Comparison of ENCODE assay signal across 10 cellular contexts in genomic region chr4:183335369-183335940, GRCh38.
A peak's percentile ranks its signal among the peaks of the same experiment; 100 is the strongest.
DNase-seq lines count a peak whose midpoint lies in the region; ATAC-seq and TF ChIP-seq lines count a peak whose summit lies in the region.
"Had no signal": no experiment of that assay in that cellular context is flagged by ENCODE, and none has a peak within 500 bp of the region (broad histone marks: within the 10 kb centered on the region; RNA-seq: fewer than 3 reads in every experiment).

No MANE protein-coding gene starts in this region.

- peaks cover 8% of the 10 kb centered on the region for H3K4me1 Mint-ChIP-seq in stimulated activated effector memory CD8-positive, alpha-beta T cell treated with anti-CD3 and anti-CD28 coated beads, Interleukin-12 subunit alpha, Interleukin-12 subunit beta, amount 100 ng/mL, for 72 hours
- peaks cover 3 to 4% of the 10 kb centered on the region in 2 donors for H3K4me1 Mint-ChIP-seq in effector memory CD8-positive, alpha-beta T cell (ENCODE audit: low read depth in 2 of 2)

- DNase-seq in activated CD8-positive, alpha-beta memory T cell treated with anti-CD3 and anti-CD28 coated beads for 24 hours: peak; percentile 51
- no peak for DNase-seq in activated CD8-positive, alpha-beta memory T cell treated with anti-CD3 and anti-CD28 coated beads, Interleukin-2, amount 50 U/mL, for 4 hours
- peak; percentile 54 to 84 for DNase-seq in SW 1271 (lab: John Stamatoyannopoulos, UW)
- DNase-seq in foreskin fibroblast: peak; percentile 93 to 94
- DNase-seq in stimulated activated effector memory CD8-positive, alpha-beta T cell treated with anti-CD3 and anti-CD28 coated beads, Interleukin-12 subunit alpha, Interleukin-12 subunit beta, amount 100 ng/mL, for 72 hours (ENCODE audit: low spot score in 2 of 2): no peak
- DNase-seq in effector memory CD8-positive, alpha-beta T cell: no peak
- no peak for DNase-seq in activated CD4-positive, alpha-beta T cell treated with anti-CD3 and anti-CD28 coated beads, Interleukin-2, amount 50 U/mL, for 4 hours
- DNase-seq: uterus had no signal

- H3K9me3 Mint-ChIP-seq in stimulated activated effector memory CD8-positive, alpha-beta T cell treated with anti-CD3 and anti-CD28 coated beads, Interleukin-12 subunit alpha, Interleukin-12 subunit beta, amount 100 ng/mL, for 72 hours: no peaks in the 10 kb centered on the region
- no peaks in the 10 kb centered on the region for H3K9me3 Mint-ChIP-seq in effector memory CD8-positive, alpha-beta T cell

- peaks cover 22 to 30% of the 10 kb centered on the region in 2 donors for H3K27me3 Mint-ChIP-seq in effector memory CD8-positive, alpha-beta T cell

- H3K4me3 ChIP-seq in foreskin fibroblast (ENCODE audit: low read depth in 1 of 2, low read length in 2 of 2): no peak overlapping the region
- H3K4me3 ChIP-seq: skin epidermis, uterus had no signal

- peak; percentile 81 for ATAC-seq in stimulated activated effector memory CD8-positive, alpha-beta T cell treated with anti-CD3 and anti-CD28 coated beads, Interleukin-12 subunit alpha, Interleukin-12 subunit beta, amount 100 ng/mL, for 72 hours
- ATAC-seq in GM21737 (IDR thresholded peaks at IDR 0.05; ENCODE audit: unreplicated experiment): no peak
- ATAC-seq in effector memory CD8-positive, alpha-beta T cell (replicated peaks): no peak

- H3K27ac Mint-ChIP-seq in stimulated activated effector memory CD8-positive, alpha-beta T cell treated with anti-CD3 and anti-CD28 coated beads, Interleukin-12 subunit alpha, Interleukin-12 subunit beta, amount 100 ng/mL, for 72 hours: no peak overlapping the region
- H3K27ac Mint-ChIP-seq in effector memory CD8-positive, alpha-beta T cell: no peak overlapping the region

- no peak for TF ChIP-seq CTCF in foreskin fibroblast (IDR thresholded peaks at IDR 0.05; ENCODE audit: low read depth, low read length)

- H3K4me3 Mint-ChIP-seq in stimulated activated effector memory CD8-positive, alpha-beta T cell treated with anti-CD3 and anti-CD28 coated beads, Interleukin-12 subunit alpha, Interleukin-12 subunit beta, amount 100 ng/mL, for 72 hours: no peak overlapping the region
- H3K4me3 Mint-ChIP-seq in effector memory CD8-positive, alpha-beta T cell: no peak overlapping the region

- no peaks in the 10 kb centered on the region for H3K36me3 Mint-ChIP-seq in stimulated activated effector memory CD8-positive, alpha-beta T cell treated with anti-CD3 and anti-CD28 coated beads, Interleukin-12 subunit alpha, Interleukin-12 subunit beta, amount 100 ng/mL, for 72 hours
- H3K36me3 Mint-ChIP-seq in effector memory CD8-positive, alpha-beta T cell (ENCODE audit: insufficient read depth): no peaks in the 10 kb centered on the region

Comparison
In these comparisons a context has a peak if more than half of its experiments do, and no peak if none do; other contexts are left out.
1. DNase-seq: peak in activated CD8-positive, alpha-beta memory T cell treated with anti-CD3 and anti-CD28 coated beads for 24 hours (single experiment), SW 1271 (2 of 2) and foreskin fibroblast (2 of 2); none in activated CD8-positive, alpha-beta memory T cell treated with anti-CD3 and anti-CD28 coated beads, Interleukin-2, amount 50 U/mL, for 4 hours (single experiment), stimulated activated effector memory CD8-positive, alpha-beta T cell treated with anti-CD3 and anti-CD28 coated beads, Interleukin-12 subunit alpha, Interleukin-12 subunit beta, amount 100 ng/mL, for 72 hours (0 of 2), effector memory CD8-positive, alpha-beta T cell (0 of 3) and activated CD4-positive, alpha-beta T cell treated with anti-CD3 and anti-CD28 coated beads, Interleukin-2, amount 50 U/mL, for 4 hours (0 of 2).